In the genomic region with DNA sequence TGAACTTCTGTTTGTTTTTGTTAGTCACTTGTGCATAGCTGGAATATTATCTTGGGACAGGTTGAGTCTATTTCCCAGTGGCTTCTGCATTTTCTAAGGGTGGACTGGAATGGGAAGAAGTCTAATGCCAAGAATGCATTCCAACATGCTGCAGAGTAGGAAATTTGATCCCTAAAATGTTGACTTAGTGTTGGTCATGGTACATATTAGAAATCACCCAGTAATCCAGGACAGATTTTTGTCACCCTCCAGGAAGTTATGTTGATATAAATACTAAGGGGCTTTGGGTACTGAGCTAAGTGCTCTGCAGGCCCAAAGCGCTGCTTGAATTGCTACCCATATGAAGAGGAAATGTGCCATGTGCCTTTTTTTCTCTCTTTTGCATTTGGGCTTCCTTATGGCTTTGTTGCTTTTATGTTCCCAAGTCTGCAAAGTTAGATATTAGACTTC, we compare ENCODE assay signal across 8 cellular contexts. TPM values are rescaled to one million over a fixed set of nuclear protein-coding genes. Genes with fewer than 3 reads are reported as not detected.
DNase-seq lines count a peak whose midpoint lies in the region; ATAC-seq and TF ChIP-seq lines count a peak whose summit lies in the region.

No MANE protein-coding gene starts in this region.

- no peaks in the 10 kb centered on the region for H3K9me3 Mint-ChIP-seq in activated naive CD4-positive, alpha-beta T cell treated with anti-CD3 and anti-CD28 coated beads for 36 hours
- H3K9me3 Mint-ChIP-seq in activated T-helper 2 cell treated with anti-CD3 and anti-CD28 coated beads, Interferon-gamma antibody, Interleukin-2, Interleukin-4, amounts not matched to agents 10 μg/mL and 5 μg/mL and 100 μg/mL, durations not matched to agents 14 hours and 24 hours and 36 hours: no peaks in the 10 kb centered on the region
- no peaks in the 10 kb centered on the region for H3K9me3 Mint-ChIP-seq in type B pancreatic cell

- H3K4me1 Mint-ChIP-seq in activated naive CD4-positive, alpha-beta T cell treated with anti-CD3 and anti-CD28 coated beads for 36 hours (ENCODE audit: low read depth): peaks cover 41% of the 10 kb centered on the region
- peaks cover 33% of the 10 kb centered on the region for H3K4me1 Mint-ChIP-seq in activated T-helper 2 cell treated with anti-CD3 and anti-CD28 coated beads, Interferon-gamma antibody, Interleukin-2, Interleukin-4, amounts not matched to agents 10 μg/mL and 5 μg/mL and 100 μg/mL, durations not matched to agents 14 hours and 24 hours and 36 hours (ENCODE audit: low read depth)
- H3K4me1 Mint-ChIP-seq in type B pancreatic cell (ENCODE audit: unreplicated experiment): peaks cover 25% of the 10 kb centered on the region

- CTCF ChIA-PET in activated naive CD4-positive, alpha-beta T cell treated with anti-CD3 and anti-CD28 coated beads for 36 hours (lab: Charles Lee): interaction anchor here (10.2 kb wide), 1 partner anchor 84 kb away, joined by 72 read pairs; the partner anchor contains the start of gene PIGV

- no peaks in the 10 kb centered on the region for H3K27me3 Mint-ChIP-seq in activated naive CD4-positive, alpha-beta T cell treated with anti-CD3 and anti-CD28 coated beads for 36 hours (ENCODE audit: low read depth)
- no peaks in the 10 kb centered on the region for H3K27me3 Mint-ChIP-seq in activated T-helper 2 cell treated with anti-CD3 and anti-CD28 coated beads, Interferon-gamma antibody, Interleukin-2, Interleukin-4, amounts not matched to agents 10 μg/mL and 5 μg/mL and 100 μg/mL, durations not matched to agents 14 hours and 24 hours and 36 hours (ENCODE audit: low read depth)
- H3K27me3 Mint-ChIP-seq in type B pancreatic cell: no peaks in the 10 kb centered on the region

- intact Hi-C loops in activated naive CD4-positive, alpha-beta T cell treated with anti-CD3 and anti-CD28 coated beads for 36 hours (cut with micrococcal nuclease): no loop called here
- intact Hi-C loops in activated T-helper 2 cell treated with anti-CD3 and anti-CD28 coated beads, Interferon-gamma antibody, Interleukin-2, Interleukin-4, amounts not matched to agents 10 μg/mL and 5 μg/mL and 100 μg/mL, durations not matched to agents 14 hours and 24 hours and 36 hours (cut with micrococcal nuclease): no loop called here

- H3K27ac Mint-ChIP-seq in activated naive CD4-positive, alpha-beta T cell treated with anti-CD3 and anti-CD28 coated beads for 36 hours: peak overlapping the region; percentile 20
- H3K27ac Mint-ChIP-seq in activated T-helper 2 cell treated with anti-CD3 and anti-CD28 coated beads, Interferon-gamma antibody, Interleukin-2, Interleukin-4, amounts not matched to agents 10 μg/mL and 5 μg/mL and 100 μg/mL, durations not matched to agents 14 hours and 24 hours and 36 hours: peak overlapping the region; percentile 43
- peak overlapping the region; percentile 69 for H3K27ac Mint-ChIP-seq in type B pancreatic cell

- peak overlapping the region; percentile 7 for H3K4me3 Mint-ChIP-seq in activated naive CD4-positive, alpha-beta T cell treated with anti-CD3 and anti-CD28 coated beads for 36 hours
- H3K4me3 Mint-ChIP-seq in activated T-helper 2 cell treated with anti-CD3 and anti-CD28 coated beads, Interferon-gamma antibody, Interleukin-2, Interleukin-4, amounts not matched to agents 10 μg/mL and 5 μg/mL and 100 μg/mL, durations not matched to agents 14 hours and 24 hours and 36 hours (ENCODE audit: low read depth): peak overlapping the region; percentile 19
- peak overlapping the region; percentile 51 for H3K4me3 Mint-ChIP-seq in type B pancreatic cell

- no peak for ATAC-seq in GM21526 (IDR thresholded peaks at IDR 0.05; ENCODE audit: low FRiP score, unreplicated experiment)

- no peak for TF ChIP-seq CTCF in type B pancreatic cell (conservative IDR thresholded peaks at IDR 0.05)

- H3K36me3 Mint-ChIP-seq in activated naive CD4-positive, alpha-beta T cell treated with anti-CD3 and anti-CD28 coated beads for 36 hours (ENCODE audit: low read depth): peaks cover 34% of the 10 kb centered on the region
- H3K36me3 Mint-ChIP-seq in activated T-helper 2 cell treated with anti-CD3 and anti-CD28 coated beads, Interferon-gamma antibody, Interleukin-2, Interleukin-4, amounts not matched to agents 10 μg/mL and 5 μg/mL and 100 μg/mL, durations not matched to agents 14 hours and 24 hours and 36 hours (ENCODE audit: low read depth): peaks cover 48% of the 10 kb centered on the region
- H3K36me3 Mint-ChIP-seq in type B pancreatic cell: peaks cover 26% of the 10 kb centered on the region

- DNase-seq in activated naive CD4-positive, alpha-beta T cell treated with anti-CD3 and anti-CD28 coated beads for 36 hours: no peak
- DNase-seq in activated naive CD4-positive, alpha-beta T cell treated with Interleukin-2 at 50 U/mL for 16 hours: no peak
- DNase-seq in activated T-helper 2 cell treated with anti-CD3 and anti-CD28 coated beads, Interferon-gamma antibody, Interleukin-2, Interleukin-4, amounts not matched to agents 10 μg/mL and 5 μg/mL and 100 μg/mL, durations not matched to agents 14 hours and 24 hours and 36 hours (ENCODE audit: low spot score): no peak
- DNase-seq in kidney glomerular epithelial cell (lab: John Stamatoyannopoulos, UW): peak; percentile 34
- DNase-seq in type B pancreatic cell (ENCODE audit: extremely low spot score, unreplicated experiment): no peak
- no peak for DNase-seq in NAMALWA (ENCODE audit: low spot score)
- no peak for DNase-seq in cerebellum (ENCODE audit: low spot score)

RNA-seq across cellular contexts. Expression of gene ARID1A, which starts 10.0 kb away (rescaled TPM):
- 10 to 100 TPM; 65.0 to 65.9 TPM for total RNA-seq in activated naive CD4-positive, alpha-beta T cell treated with anti-CD3 and anti-CD28 coated beads for 36 hours
- total RNA-seq in activated T-helper 2 cell treated with anti-CD3 and anti-CD28 coated beads, Interferon-gamma antibody, Interleukin-2, Interleukin-4, amounts not matched to agents 10 μg/mL and 5 μg/mL and 100 μg/mL, durations not matched to agents 14 hours and 24 hours and 36 hours: 109 TPM in 2 replicates
- 106 and 121 TPM in 2 replicates for total RNA-seq in type B pancreatic cell (ENCODE audit: low replicate concordance)
- 39.1 TPM for total RNA-seq in cerebellum
